In the genomic region with DNA sequence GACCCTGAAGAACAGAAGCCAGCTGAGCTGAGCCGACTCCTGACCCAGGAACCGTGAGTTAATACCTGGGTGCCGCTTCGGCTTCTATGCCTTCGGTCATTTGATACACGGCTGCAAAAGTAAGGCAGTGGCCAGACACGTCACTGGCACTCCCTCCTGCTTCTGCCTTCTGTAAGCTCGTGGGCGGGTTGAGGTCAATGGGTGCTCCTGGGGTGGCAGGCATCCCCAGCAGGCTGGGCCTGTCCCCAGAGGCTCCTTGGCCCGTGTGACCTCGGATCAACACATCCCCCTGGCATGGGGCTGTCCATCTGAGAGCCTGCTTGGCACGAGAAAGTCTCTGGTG, we compare ENCODE assay signal across 23 cellular contexts.
"Had no signal": no experiment of that assay in that cellular context is flagged by ENCODE, and none has a peak within 500 bp of the region (broad histone marks: within the 10 kb centered on the region; RNA-seq: fewer than 3 reads in every experiment).

No MANE protein-coding gene starts in this region.

- H3K4me2 ChIP-seq: hepatocyte had no signal

- H3K9me3 Mint-ChIP-seq: endodermal cell; natural killer cell; neural crest cell; stimulated activated effector memory CD8-positive, alpha-beta T cell treated with anti-CD3 and anti-CD28 coated beads, Interleukin-12 subunit alpha, Interleukin-12 subunit beta, amount 100 ng/mL, for 72 hours had no signal

- H3K27me3 ChIP-seq: colonic mucosa, hepatocyte, pancreas, right lobe of liver, suprapubic skin, thyroid gland, vagina had no signal

- H3K36me3 ChIP-seq: colonic mucosa, pancreas, right lobe of liver, suprapubic skin, thyroid gland, upper lobe of right lung, vagina had no signal

- H3K27ac ChIP-seq: colonic mucosa, foreskin keratinocyte, hepatocyte, pancreas, right lobe of liver, suprapubic skin, thyroid gland, upper lobe of right lung, vagina had no signal

- H3K4me3 Mint-ChIP-seq: endodermal cell; natural killer cell; neural crest cell; stimulated activated effector memory CD8-positive, alpha-beta T cell treated with anti-CD3 and anti-CD28 coated beads, Interleukin-12 subunit alpha, Interleukin-12 subunit beta, amount 100 ng/mL, for 72 hours had no signal

- H3K4me1 ChIP-seq: colonic mucosa, foreskin keratinocyte, pancreas, right lobe of liver had no signal

- H3K79me2 ChIP-seq: hepatocyte had no signal

- H3K4me3 ChIP-seq: colonic mucosa, hepatocyte, mucosa of descending colon, pancreas, right lobe of liver, suprapubic skin, thyroid gland, upper lobe of right lung, vagina had no signal

- H3K9me3 ChIP-seq: colonic mucosa, mucosa of descending colon, pancreas, right lobe of liver, suprapubic skin, thyroid gland, upper lobe of right lung, vagina had no signal

- DNase-seq: colonic mucosa; dermis blood vessel endothelial cell; effector CD4-positive, alpha-beta T cell; endodermal cell; erythroblast; foreskin keratinocyte; left colon; mucosa of descending colon; natural killer cell; nucleus accumbens; pancreas; right lobe of liver; stimulated activated CD4-positive, alpha-beta T cell treated with anti-CD3 and anti-CD28 coated beads, Interleukin-4, amount 100 ng/mL, for 1 hour; stimulated activated CD8-positive, alpha-beta memory T cell treated with anti-CD3 and anti-CD28 coated beads, Interleukin-4, amount 100 ng/mL, for 48 hours; stimulated activated naive CD8-positive, alpha-beta T cell treated with anti-CD3 and anti-CD28 coated beads, Interleukin-15, Interleukin-2, amounts not matched to agents 100 U/mL and 50 U/mL, for 24 hours; thyroid gland; upper lobe of right lung had no signal

- H3K4me1 Mint-ChIP-seq: natural killer cell; stimulated activated effector memory CD8-positive, alpha-beta T cell treated with anti-CD3 and anti-CD28 coated beads, Interleukin-12 subunit alpha, Interleukin-12 subunit beta, amount 100 ng/mL, for 72 hours had no signal

- H3K36me3 Mint-ChIP-seq: natural killer cell had no signal

- H3K27ac Mint-ChIP-seq: endodermal cell; natural killer cell; progenitor cell of endocrine pancreas; stimulated activated effector memory CD8-positive, alpha-beta T cell treated with anti-CD3 and anti-CD28 coated beads, Interleukin-12 subunit alpha, Interleukin-12 subunit beta, amount 100 ng/mL, for 72 hours had no signal

- H2AFZ ChIP-seq: hepatocyte had no signal
